ENCODE assay signal across 16 cellular contexts in the genomic region with DNA sequence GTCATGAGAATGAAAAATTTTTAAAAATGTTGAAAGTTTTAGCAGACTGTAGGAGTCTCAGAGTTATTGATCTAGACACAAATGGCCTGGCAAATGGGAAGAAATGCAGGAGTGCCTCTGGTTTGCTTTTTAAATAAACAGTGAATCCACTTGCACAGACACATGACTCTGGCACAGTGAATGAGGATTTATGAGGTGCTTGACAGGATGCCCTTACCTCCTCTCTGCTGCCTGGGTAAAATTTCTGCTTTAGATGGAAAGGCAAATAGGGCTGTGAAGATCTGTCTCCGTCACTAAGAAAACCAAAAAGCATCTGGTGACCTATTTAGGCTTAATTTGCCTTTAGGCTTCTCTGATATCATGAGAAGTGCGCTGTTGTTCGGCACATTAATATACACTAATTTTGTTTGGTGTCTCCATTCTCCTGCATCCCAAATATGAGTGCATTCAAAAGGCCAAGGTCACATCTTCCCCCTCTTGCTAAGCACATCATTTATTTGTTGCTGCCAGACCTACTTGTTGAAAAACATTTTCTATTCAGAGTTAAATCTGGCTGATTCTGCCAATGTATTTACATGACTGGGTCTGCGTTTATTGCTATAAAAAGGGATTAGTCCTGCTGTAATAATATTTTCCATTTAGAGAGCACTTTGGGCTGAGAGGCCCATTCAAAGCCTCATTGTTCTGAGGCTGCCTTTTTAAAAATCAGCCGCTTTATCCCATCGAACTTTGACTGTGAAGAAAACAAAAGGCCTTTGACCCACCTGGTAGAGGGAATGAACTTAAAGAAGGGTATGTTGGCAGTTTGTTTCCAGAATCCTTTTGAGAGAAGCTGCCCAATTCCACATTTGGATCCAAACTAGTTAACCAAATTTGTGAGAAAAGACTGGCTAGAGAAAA.
DNase-seq lines count a peak whose midpoint lies in the region; FAIRE-seq and TF ChIP-seq lines count a peak whose summit lies in the region.
"Had no signal": no experiment of that assay in that cellular context is flagged by ENCODE, and none has a peak within 500 bp of the region (broad histone marks: within the 10 kb centered on the region; RNA-seq: fewer than 3 reads in every experiment).

No MANE protein-coding gene starts in this region.

- no peak for DNase-seq in D721Med (ENCODE audit: insufficient read length, low spot score)
- peak; percentile 39 for DNase-seq in NCI-H128 (lab: John Stamatoyannopoulos, UW; ENCODE audit: unreplicated experiment)
- DNase-seq in NCI-H69 (lab: John Stamatoyannopoulos, UW) = peak; percentile 76
- DNase-seq in activated CD8-positive, alpha-beta memory T cell treated with anti-CD3 and anti-CD28 coated beads, Interleukin-2, amount 50 U/mL, for 4 hours = no peak
- no peak for DNase-seq in DMS53 treated with DMSO at 0.1 percent for 48 hours (lab: John Stamatoyannopoulos, UW; ENCODE audit: unreplicated experiment)
- no peak for DNase-seq in HTR-8/SVneo (ENCODE audit: insufficient read length, low spot score)
- DNase-seq: ACHN; CD4-positive, CD25-positive, alpha-beta regulatory T cell; EL; HFFc6; KG1; NCI-H1694 treated with DMSO at 0.1 percent for 48 hours; NCI-H2171; NCI-H526 treated with DMSO at 0.1 percent for 48 hours had no signal

- TF ChIP-seq CTCF in D721Med (IDR thresholded peaks at IDR 0.05; ENCODE audit: insufficient read depth, missing control alignments) = no peak

- FAIRE-seq in D721Med (lab: Jason Lieb, UNC) = peak; percentile 82
- no peak for FAIRE-seq in HTR-8/SVneo (lab: Jason Lieb, UNC)
- FAIRE-seq: H1 had no signal

- peak overlapping the region; percentile 17 for H3K27ac ChIP-seq in layer of hippocampus (ENCODE audit: low read depth, low read length)

- H3K27me3 ChIP-seq in layer of hippocampus (ENCODE audit: control insufficient read depth, insufficient read depth, low read length) = no peaks in the 10 kb centered on the region

Comparison
In these comparisons a context has a peak if more than half of its experiments do, and no peak if none do; other contexts are left out.
1. DNase-seq: peak in NCI-H128 (single experiment) and NCI-H69 (single experiment); none in D721Med (single experiment), activated CD8-positive, alpha-beta memory T cell treated with anti-CD3 and anti-CD28 coated beads, Interleukin-2, amount 50 U/mL, for 4 hours (single experiment), DMS53 treated with DMSO at 0.1 percent for 48 hours (single experiment) and HTR-8/SVneo (single experiment).